In genomic region chr2:24010477-24011277, GRCh38 we compare ENCODE assay signal across 15 cellular contexts. TPM values are rescaled to one million over a fixed set of nuclear protein-coding genes. Genes with fewer than 3 reads are reported as not detected.
DNase-seq lines count a peak whose midpoint lies in the region; ATAC-seq lines count a peak whose summit lies in the region.
"Had no signal": no experiment of that assay in that cellular context is flagged by ENCODE, and none has a peak within 500 bp of the region (broad histone marks: within the 10 kb centered on the region; RNA-seq: fewer than 3 reads in every experiment).

No MANE protein-coding gene starts in this region.

- no peaks in the 10 kb centered on the region for H3K9me3 Mint-ChIP-seq in T-helper 2 cell treated with Interferon-gamma antibody and Interleukin-4, amounts not matched to agents 5 μg/mL and 100 μg/mL, for 36 hours
- H3K9me3 Mint-ChIP-seq: activated naive CD4-positive, alpha-beta T cell treated with anti-CD3 and anti-CD28 coated beads, Interleukin-2, amount 50 U/mL, for 72 hours had no signal

- H3K4me3 ChIP-seq in duodenal mucosa (ENCODE audit: low read depth in 1 of 2, low read length in 2 of 2) = peak overlapping the region; percentile 54 to 55
- peak overlapping the region; percentile 47 for H3K4me3 ChIP-seq in thymus (ENCODE audit: low read length)

- peaks cover 22 to 30% of the 10 kb centered on the region in 2 donors for H3K27me3 ChIP-seq in duodenal mucosa (ENCODE audit: control insufficient read depth in 1 of 2, insufficient read depth in 2 of 2, low read length in 2 of 2)
- H3K27me3 ChIP-seq in thymus (ENCODE audit: control insufficient read depth, insufficient read depth) = peaks cover 12% of the 10 kb centered on the region

- peaks cover 3% of the 10 kb centered on the region for H3K4me1 Mint-ChIP-seq in T-helper 2 cell treated with Interferon-gamma antibody and Interleukin-4, amounts not matched to agents 5 μg/mL and 100 μg/mL, for 36 hours (ENCODE audit: low read depth)

- ATAC-seq in HG02759 (IDR thresholded peaks at IDR 0.05; ENCODE audit: unreplicated experiment) = no peak
- no peak for ATAC-seq in HG03521 (IDR thresholded peaks at IDR 0.05; ENCODE audit: unreplicated experiment)
- ATAC-seq: gastroesophageal sphincter, PC-3 had no signal

- H3K27me3 Mint-ChIP-seq in T-helper 2 cell treated with Interferon-gamma antibody and Interleukin-4, amounts not matched to agents 5 μg/mL and 100 μg/mL, for 36 hours (ENCODE audit: low read depth) = peaks cover 38% of the 10 kb centered on the region

- no peak overlapping the region for H3K27ac Mint-ChIP-seq in T-helper 2 cell treated with Interferon-gamma antibody and Interleukin-4, amounts not matched to agents 5 μg/mL and 100 μg/mL, for 36 hours
- H3K27ac Mint-ChIP-seq: activated naive CD4-positive, alpha-beta T cell treated with anti-CD3 and anti-CD28 coated beads, Interleukin-2, amount 50 U/mL, for 72 hours had no signal

- H3K4me1 ChIP-seq in duodenal mucosa (ENCODE audit: control insufficient read depth in 1 of 2, insufficient read depth in 2 of 2, low read length in 2 of 2) (peaks cover 5 to 12% of the 10 kb centered on the region in 2 donors), thymus (ENCODE audit: control insufficient read depth, insufficient read depth, low read length) (peaks cover 7% of the 10 kb centered on the region)

- H3K9ac ChIP-seq in duodenal mucosa (ENCODE audit: low read depth in 1 of 2, low read length in 2 of 2) = no peak overlapping the region

- H3K27ac ChIP-seq in duodenal mucosa (ENCODE audit: low read depth, low read length) = no peak overlapping the region
- H3K27ac ChIP-seq in thymus (ENCODE audit: low read depth) = no peak overlapping the region
- H3K27ac ChIP-seq: 22Rv1, neutrophil had no signal

- no peaks in the 10 kb centered on the region for H3K9me3 ChIP-seq in duodenal mucosa (ENCODE audit: control insufficient read depth in 1 of 2, low read length in 2 of 2)
- H3K9me3 ChIP-seq in thymus (ENCODE audit: control insufficient read depth) = no peaks in the 10 kb centered on the region
- H3K9me3 ChIP-seq: gastroesophageal sphincter, neutrophil had no signal

- peak overlapping the region; percentile 11 for H3K4me3 Mint-ChIP-seq in T-helper 2 cell treated with Interferon-gamma antibody and Interleukin-4, amounts not matched to agents 5 μg/mL and 100 μg/mL, for 36 hours

- DNase-seq in T-helper 2 cell treated with Interferon-gamma antibody and Interleukin-4, amounts not matched to agents 5 μg/mL and 100 μg/mL, for 36 hours (ENCODE audit: low spot score) = no peak
- DNase-seq in T-helper 2 cell = no peak
- peak; percentile 38 for DNase-seq in left kidney (ENCODE audit: low read depth, low spot score)
- DNase-seq in activated CD4-positive, alpha-beta T cell treated with anti-CD3 and anti-CD28 coated beads, Interleukin-2, amount 50 U/mL, for 1 hour = no peak
- DNase-seq: activated CD4-positive, CD25-positive, alpha-beta regulatory T cell; NCI-H2029; PC-3 had no signal

- H3K36me3 ChIP-seq in duodenal mucosa (ENCODE audit: control insufficient read depth in 1 of 2, insufficient read depth in 2 of 2, low read length in 2 of 2) (no peaks in the 10 kb centered on the region), thymus (ENCODE audit: control insufficient read depth, insufficient read depth) (no peaks in the 10 kb centered on the region)
- H3K36me3 ChIP-seq: gastroesophageal sphincter, neutrophil had no signal

- WGBS in thymus = 67% methylated on average over 37 of the region's 37 CpGs

- H3K36me3 Mint-ChIP-seq in T-helper 2 cell treated with Interferon-gamma antibody and Interleukin-4, amounts not matched to agents 5 μg/mL and 100 μg/mL, for 36 hours (ENCODE audit: low read depth) = no peaks in the 10 kb centered on the region
- H3K36me3 Mint-ChIP-seq: activated naive CD4-positive, alpha-beta T cell treated with anti-CD3 and anti-CD28 coated beads, Interleukin-2, amount 50 U/mL, for 72 hours had no signal

RNA-seq across cellular contexts. Expression of gene MFSD2B, which starts 0.8 kb away (rescaled TPM):
- polyA plus RNA-seq in thymus = 0.21 TPM

RNA-seq across cellular contexts. Expression of gene WDCP, which starts 36.5 kb away (rescaled TPM):
- 4.7 TPM for polyA plus RNA-seq in thymus

RNA-seq across cellular contexts. Expression of gene FKBP1B, which starts 38.9 kb away (rescaled TPM):
- 9.3 TPM for polyA plus RNA-seq in thymus
